1 cellular context compared by ENCODE assay signal in genomic region chr17:42997390-42997983, GRCh38.
TF ChIP-seq lines count a peak whose summit lies in the region.

No MANE protein-coding gene starts in this region.

TF ChIP-seq in GM12878, 131 proteins besides CTCF, POLR2A, EP300 and RAD21:
- no peak for TF ChIP-seq ZNF274 (IDR thresholded peaks at IDR 0.05; ENCODE audit: insufficient read depth, insufficient read length)
- TF ChIP-seq PAX8 (IDR thresholded peaks at IDR 0.05), result 0 out of 2 replicates have a peak, but pooled peaks have one; percentile 40
